17 cellular contexts compared by ENCODE assay signal in the genomic region with DNA sequence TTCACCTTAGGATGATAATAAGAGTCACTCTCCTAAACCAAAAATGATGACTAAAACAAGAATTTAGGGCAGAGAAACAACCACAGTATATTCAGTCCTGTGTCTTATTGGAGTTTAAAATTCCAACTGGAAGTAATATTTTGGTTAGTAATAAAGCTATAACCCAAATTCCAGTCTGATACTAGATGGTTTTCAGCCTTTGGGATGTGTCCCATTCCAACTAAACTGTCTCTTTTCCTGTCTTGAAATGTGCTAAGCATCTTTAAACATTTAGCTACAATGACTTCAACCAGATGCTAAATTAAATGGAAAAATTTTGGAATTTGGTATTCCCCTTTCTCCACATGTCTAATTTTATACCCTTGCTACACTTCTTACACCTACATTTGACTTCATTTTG.
DNase-seq lines count a peak whose midpoint lies in the region; ATAC-seq and TF ChIP-seq lines count a peak whose summit lies in the region.
"Had no signal": no experiment of that assay in that cellular context is flagged by ENCODE, and none has a peak within 500 bp of the region (broad histone marks: within the 10 kb centered on the region; RNA-seq: fewer than 3 reads in every experiment).

No MANE protein-coding gene starts in this region.

- no peak overlapping the region for H3K27ac ChIP-seq in substantia nigra (ENCODE audit: low read depth, low read length, poor library complexity, severe bottlenecking)

- ATAC-seq in HG03378 (IDR thresholded peaks at IDR 0.05; ENCODE audit: unreplicated experiment) (no peak), HG03521 (IDR thresholded peaks at IDR 0.05; ENCODE audit: unreplicated experiment) (no peak)
- ATAC-seq: GM12878 had no signal

- H3K4me3 ChIP-seq in AG10803 (ENCODE audit: low read length) (no peak overlapping the region), HFF-Myc (replicated peaks; ENCODE audit: low read depth, low read length) (no peak overlapping the region)
- H3K4me3 ChIP-seq: GM12878 had no signal

- TF ChIP-seq CTCF in AG10803 (conservative IDR thresholded peaks at IDR 0.05; ENCODE audit: low read length) (no peak), HFF-Myc (IDR thresholded peaks at IDR 0.05; ENCODE audit: low read depth, low read length, missing control alignments) (no peak)

- DNase-seq in AG10803 (ENCODE audit: low read depth), result peak; percentile 74
- DNase-seq in EH (ENCODE audit: low read depth), result peak; percentile 27
- peak; percentile 44 for DNase-seq in HFF-Myc (ENCODE audit: extremely low read depth, low read depth)
- peak; percentile 33 for DNase-seq in fibroblast of peridontal ligament (ENCODE audit: extremely low read depth)
- DNase-seq in substantia nigra (lab: John Stamatoyannopoulos, UW), result no peak
- DNase-seq in NCI-H146 treated with DMSO at 0.1 percent for 48 hours (lab: John Stamatoyannopoulos, UW; ENCODE audit: unreplicated experiment), result no peak
- DNase-seq: ACHN; C1 segment of cervical spinal cord; Caco-2; CD4-positive, alpha-beta T cell; GDM1; HFFc6; Kasumi-1; KG1 had no signal

Comparison
In these comparisons a context has a peak if more than half of its experiments do, and no peak if none do; other contexts are left out.
1. DNase-seq: peak in AG10803 (single experiment), EH (single experiment), HFF-Myc (single experiment) and fibroblast of peridontal ligament (single experiment); none in substantia nigra (0 of 49) and NCI-H146 treated with DMSO at 0.1 percent for 48 hours (single experiment).